ENCODE assay signal across 1 cellular context in genomic region chr10:16853201-16853600, GRCh38.
TF ChIP-seq lines count a peak whose summit lies in the region.

No MANE protein-coding gene starts in this region.

TF ChIP-seq in WTC11, 78 proteins besides CTCF, POLR2A, EP300 and RAD21 (continued from another document):
- TF ChIP-seq RORB (CRISPR knock-in tag; IDR thresholded peaks at IDR 0.05) (no peak), ESRRA (CRISPR knock-in tag; IDR thresholded peaks at IDR 0.05; ENCODE audit: borderline replicate concordance) (no peak), ZNF416 (CRISPR knock-in tag; IDR thresholded peaks at IDR 0.05) (no peak), TCF7 (CRISPR knock-in tag; IDR thresholded peaks at IDR 0.05; ENCODE audit: low read depth) (no peak), IRF2 (CRISPR knock-in tag; IDR thresholded peaks at IDR 0.05; ENCODE audit: borderline replicate concordance, low read depth) (no peak), CREM (CRISPR knock-in tag; IDR thresholded peaks at IDR 0.05) (no peak), CDX4 (CRISPR knock-in tag; IDR thresholded peaks at IDR 0.05; ENCODE audit: borderline replicate concordance) (no peak), PRRX2 (CRISPR knock-in tag; IDR thresholded peaks at IDR 0.05) (no peak), FOXK1 (CRISPR knock-in tag; IDR thresholded peaks at IDR 0.05) (no peak), SMAD4 (CRISPR knock-in tag; IDR thresholded peaks at IDR 0.05) (no peak), GRHL2 (CRISPR knock-in tag; IDR thresholded peaks at IDR 0.05; ENCODE audit: insufficient replicate concordance, severe bottlenecking) (no peak), NFYB (CRISPR knock-in tag; conservative IDR thresholded peaks at IDR 0.05; ENCODE audit: low read depth) (no peak), SOX15 (CRISPR knock-in tag; IDR thresholded peaks at IDR 0.05) (no peak)
- TF ChIP-seq, protein P1, sequence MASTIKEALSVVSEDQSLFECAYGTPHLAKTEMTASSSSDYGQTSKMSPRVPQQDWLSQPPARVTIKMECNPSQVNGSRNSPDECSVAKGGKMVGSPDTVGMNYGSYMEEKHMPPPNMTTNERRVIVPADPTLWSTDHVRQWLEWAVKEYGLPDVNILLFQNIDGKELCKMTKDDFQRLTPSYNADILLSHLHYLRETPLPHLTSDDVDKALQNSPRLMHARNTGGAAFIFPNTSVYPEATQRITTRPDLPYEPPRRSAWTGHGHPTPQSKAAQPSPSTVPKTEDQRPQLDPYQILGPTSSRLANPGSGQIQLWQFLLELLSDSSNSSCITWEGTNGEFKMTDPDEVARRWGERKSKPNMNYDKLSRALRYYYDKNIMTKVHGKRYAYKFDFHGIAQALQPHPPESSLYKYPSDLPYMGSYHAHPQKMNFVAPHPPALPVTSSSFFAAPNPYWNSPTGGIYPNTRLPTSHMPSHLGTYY (CRISPR knock-in tag; IDR thresholded peaks at IDR 0.05) = no peak
